16 cellular contexts compared by ENCODE assay signal in genomic region chr18:77762632-77763031, GRCh38.
DNase-seq lines count a peak whose midpoint lies in the region; ATAC-seq and TF ChIP-seq lines count a peak whose summit lies in the region.
"Had no signal": no experiment of that assay in that cellular context is flagged by ENCODE, and none has a peak within 500 bp of the region (broad histone marks: within the 10 kb centered on the region; RNA-seq: fewer than 3 reads in every experiment).

No MANE protein-coding gene starts in this region.

- H3K27me3 ChIP-seq in BLaER1 treated with 17β-estradiol and CSF1 and Interleukin-3, amounts not matched to agents 10 nM and 100 nM, result no peaks in the 10 kb centered on the region
- H3K27me3 ChIP-seq in HUES48 (ENCODE audit: control insufficient read depth, insufficient read depth, low read length) (no peaks in the 10 kb centered on the region), esophagus squamous epithelium (peaks cover 0 to 8% (median 0%) of the 10 kb centered on the region in 4 donors)

- H3K27ac Mint-ChIP-seq in WTC11, result no peak overlapping the region
- H3K27ac Mint-ChIP-seq in nephron, result no peak overlapping the region
- H3K27ac Mint-ChIP-seq: CD8-positive, alpha-beta T cell had no signal

- no peaks in the 10 kb centered on the region for H3K36me3 ChIP-seq in BLaER1 treated with 17β-estradiol and CSF1 and Interleukin-3, amounts not matched to agents 10 nM and 100 nM
- no peaks in the 10 kb centered on the region for H3K36me3 ChIP-seq in HUES48 (ENCODE audit: control insufficient read depth, insufficient read depth, low read length)
- H3K36me3 ChIP-seq in esophagus squamous epithelium, result no peaks in the 10 kb centered on the region

- H3K4me3 Mint-ChIP-seq in WTC11, result peak overlapping the region; percentile 40; the same call in 1 of the 2 replicates
- H3K4me3 Mint-ChIP-seq in nephron, result peak overlapping the region; percentile 63 to 75 (median 73)
- H3K4me3 Mint-ChIP-seq: CD8-positive, alpha-beta T cell had no signal

- H3K36me3 Mint-ChIP-seq in WTC11, result peaks cover 12% of the 10 kb centered on the region
- no peaks in the 10 kb centered on the region for H3K36me3 Mint-ChIP-seq in nephron (ENCODE audit: low read depth)
- H3K36me3 Mint-ChIP-seq: CD8-positive, alpha-beta T cell had no signal

- POLR2A ChIA-PET in WTC11 (lab: Charles Lee), result no interaction called here

- H4K20me1 ChIP-seq in BLaER1 treated with 17β-estradiol and CSF1 and Interleukin-3, amounts not matched to agents 10 nM and 100 nM, result no peaks in the 10 kb centered on the region

- WGBS in esophagus squamous epithelium, 2 donors, result 20 to 23% methylated on average over 6 of the region's 6 CpGs

- peaks cover 31% of the 10 kb centered on the region for H3K9me3 Mint-ChIP-seq in WTC11
- no peaks in the 10 kb centered on the region for H3K9me3 Mint-ChIP-seq in nephron
- H3K9me3 Mint-ChIP-seq: CD8-positive, alpha-beta T cell had no signal

- no peaks in the 10 kb centered on the region for H3K9me3 ChIP-seq in BLaER1 treated with 17β-estradiol and CSF1 and Interleukin-3, amounts not matched to agents 10 nM and 100 nM (replicated peaks in 1 of 11)
- H3K9me3 ChIP-seq in HUES48 (ENCODE audit: control insufficient read depth, insufficient read depth, low read length), result peaks cover 9% of the 10 kb centered on the region
- no peaks in the 10 kb centered on the region for H3K9me3 ChIP-seq in esophagus squamous epithelium

- peak; percentile 60 for ATAC-seq in WTC11
- ATAC-seq: CD8-positive, alpha-beta T cell; HCT116 had no signal

- H3K27me3 Mint-ChIP-seq in WTC11 (ENCODE audit: low read depth) (peaks cover 9% of the 10 kb centered on the region), nephron (ENCODE audit: low read depth) (peaks cover 54% of the 10 kb centered on the region)

- H3K9ac ChIP-seq in BLaER1 treated with 17β-estradiol and CSF1 and Interleukin-3, amounts not matched to agents 10 nM and 100 nM, result peak overlapping the region in 1 of 11 experiments; percentile 19; a peak in 1 of 22 replicates
- H3K9ac ChIP-seq in HUES48 (ENCODE audit: low read depth, low read length), result no peak overlapping the region

- H3K4me1 Mint-ChIP-seq in WTC11, result peaks cover 32% of the 10 kb centered on the region
- peaks cover 5% of the 10 kb centered on the region for H3K4me1 Mint-ChIP-seq in nephron

- H3K4me3 ChIP-seq in BLaER1 treated with 17β-estradiol and CSF1 and Interleukin-3, amounts not matched to agents 10 nM and 100 nM, result peak overlapping the region in 3 of 10 experiments; percentile 8 to 27 (median 21); a peak in 3 of 20 replicates
- no peak overlapping the region for H3K4me3 ChIP-seq in HUES48 (ENCODE audit: low read depth, low read length)
- H3K4me3 ChIP-seq in esophagus squamous epithelium, result no peak overlapping the region

- TF ChIP-seq CTCF in WTC11 (IDR thresholded peaks at IDR 0.05), result no peak
- TF ChIP-seq CTCF in nephron (IDR thresholded peaks at IDR 0.05; ENCODE audit: unreplicated experiment in 3 of 3), result no peak
- no peak for TF ChIP-seq CTCF in esophagus squamous epithelium (IDR thresholded peaks at IDR 0.05)

- CTCF ChIA-PET in WTC11 (lab: Charles Lee), result interaction anchor here (0.7 to 1.4 kb wide), 3 partner anchors 13 to 138 kb away, joined by 3 to 4 read pairs (median 3); no protein-coding TSS in a partner anchor

- no peak for TF ChIP-seq POLR2A in esophagus squamous epithelium (IDR thresholded peaks at IDR 0.05)

- DNase-seq in WTC11 (ENCODE audit: low spot score) (no peak), NOMO-1 treated with dmso at 0.1 percent for 144 hours (lab: John Stamatoyannopoulos, UW; ENCODE audit: unreplicated experiment) (no peak), esophagus squamous epithelium (lab: John Stamatoyannopoulos, UW) (no peak), HK-2 (ENCODE audit: unreplicated experiment) (no peak), OCI-M2 (lab: John Stamatoyannopoulos, UW; ENCODE audit: unreplicated experiment) (no peak)
- DNase-seq: ACHN; CD8-positive, alpha-beta T cell; DND-41; KBM-7; NCI-H1048; NCI-H187 treated with DMSO at 0.1 percent for 48 hours; NCI-H524 treated with DMSO at 0.1 percent for 48 hours had no signal

- H3K4me2 ChIP-seq in BLaER1 treated with 17β-estradiol and CSF1 and Interleukin-3, amounts not matched to agents 10 nM and 100 nM, result peak overlapping the region; percentile 41 to 88 (median 60)

- peaks cover 17 to 26% (median 20%) of the 10 kb centered on the region in 10 experiments for H3K4me1 ChIP-seq in BLaER1 treated with 17β-estradiol and CSF1 and Interleukin-3, amounts not matched to agents 10 nM and 100 nM
- H3K4me1 ChIP-seq in HUES48 (ENCODE audit: control insufficient read depth, insufficient read depth, low read length) (peaks cover 29% of the 10 kb centered on the region), esophagus squamous epithelium (no peaks in the 10 kb centered on the region)

- intact Hi-C loops in esophagus squamous epithelium (cut with DNase I), result no loop called here

- H3K27ac ChIP-seq in BLaER1 treated with 17β-estradiol and CSF1 and Interleukin-3, amounts not matched to agents 10 nM and 100 nM, result peak overlapping the region in 1 of 11 experiments; percentile 18; a peak in 1 of 22 replicates
- peak overlapping the region; percentile 9 for H3K27ac ChIP-seq in HUES48 (ENCODE audit: low read depth, low read length)
- H3K27ac ChIP-seq in esophagus squamous epithelium, result no peak overlapping the region

TF ChIP-seq in WTC11, 78 proteins besides CTCF, POLR2A, EP300 and RAD21 (continues in another document):
- TF ChIP-seq ZNF396 (CRISPR knock-in tag; IDR thresholded peaks at IDR 0.05; ENCODE audit: borderline replicate concordance) (no peak), ATF6 (CRISPR knock-in tag; IDR thresholded peaks at IDR 0.05) (no peak), GRHL2 (CRISPR knock-in tag; IDR thresholded peaks at IDR 0.05; ENCODE audit: insufficient replicate concordance, severe bottlenecking) (no peak), ZNF263 (CRISPR knock-in tag; IDR thresholded peaks at IDR 0.05; ENCODE audit: low read depth) (no peak), MXD4 (CRISPR knock-in tag; IDR thresholded peaks at IDR 0.05; ENCODE audit: borderline replicate concordance) (no peak), GTF2I (CRISPR knock-in tag; conservative IDR thresholded peaks at IDR 0.05) (no peak), SP1 (CRISPR knock-in tag; conservative IDR thresholded peaks at IDR 0.05) (no peak), ESRRA (CRISPR knock-in tag; IDR thresholded peaks at IDR 0.05; ENCODE audit: borderline replicate concordance) (no peak), EMX1 (CRISPR knock-in tag; IDR thresholded peaks at IDR 0.05) (no peak), ELF4 (CRISPR knock-in tag; IDR thresholded peaks at IDR 0.05; ENCODE audit: low read depth) (no peak), JAZF1 (CRISPR knock-in tag; IDR thresholded peaks at IDR 0.05) (no peak)
- TF ChIP-seq, protein P1, sequence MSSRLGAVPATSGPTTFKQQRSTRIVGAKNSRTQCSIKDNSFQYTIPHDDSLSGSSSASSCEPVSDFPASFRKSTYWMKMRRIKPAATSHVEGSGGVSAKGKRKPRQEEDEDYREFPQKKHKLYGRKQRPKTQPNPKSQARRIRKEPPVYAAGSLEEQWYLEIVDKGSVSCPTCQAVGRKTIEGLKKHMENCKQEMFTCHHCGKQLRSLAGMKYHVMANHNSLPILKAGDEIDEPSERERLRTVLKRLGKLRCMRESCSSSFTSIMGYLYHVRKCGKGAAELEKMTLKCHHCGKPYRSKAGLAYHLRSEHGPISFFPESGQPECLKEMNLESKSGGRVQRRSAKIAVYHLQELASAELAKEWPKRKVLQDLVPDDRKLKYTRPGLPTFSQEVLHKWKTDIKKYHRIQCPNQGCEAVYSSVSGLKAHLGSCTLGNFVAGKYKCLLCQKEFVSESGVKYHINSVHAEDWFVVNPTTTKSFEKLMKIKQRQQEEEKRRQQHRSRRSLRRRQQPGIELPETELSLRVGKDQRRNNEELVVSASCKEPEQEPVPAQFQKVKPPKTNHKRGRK (CRISPR knock-in tag; IDR thresholded peaks at IDR 0.05; ENCODE audit: borderline replicate concordance), result no peak
- TF ChIP-seq, protein P2, sequence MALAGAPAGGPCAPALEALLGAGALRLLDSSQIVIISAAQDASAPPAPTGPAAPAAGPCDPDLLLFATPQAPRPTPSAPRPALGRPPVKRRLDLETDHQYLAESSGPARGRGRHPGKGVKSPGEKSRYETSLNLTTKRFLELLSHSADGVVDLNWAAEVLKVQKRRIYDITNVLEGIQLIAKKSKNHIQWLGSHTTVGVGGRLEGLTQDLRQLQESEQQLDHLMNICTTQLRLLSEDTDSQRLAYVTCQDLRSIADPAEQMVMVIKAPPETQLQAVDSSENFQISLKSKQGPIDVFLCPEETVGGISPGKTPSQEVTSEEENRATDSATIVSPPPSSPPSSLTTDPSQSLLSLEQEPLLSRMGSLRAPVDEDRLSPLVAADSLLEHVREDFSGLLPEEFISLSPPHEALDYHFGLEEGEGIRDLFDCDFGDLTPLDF (CRISPR knock-in tag; IDR thresholded peaks at IDR 0.05), result no peak
- TF ChIP-seq, protein P3, sequence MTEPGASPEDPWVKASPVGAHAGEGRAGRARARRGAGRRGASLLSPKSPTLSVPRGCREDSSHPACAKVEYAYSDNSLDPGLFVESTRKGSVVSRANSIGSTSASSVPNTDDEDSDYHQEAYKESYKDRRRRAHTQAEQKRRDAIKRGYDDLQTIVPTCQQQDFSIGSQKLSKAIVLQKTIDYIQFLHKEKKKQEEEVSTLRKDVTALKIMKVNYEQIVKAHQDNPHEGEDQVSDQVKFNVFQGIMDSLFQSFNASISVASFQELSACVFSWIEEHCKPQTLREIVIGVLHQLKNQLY (CRISPR knock-in tag; IDR thresholded peaks at IDR 0.05), result no peak
